ENCODE assay signal across 12 cellular contexts in genomic region chr16:70391881-70392481, GRCh38. TPM values are rescaled to one million over a fixed set of nuclear protein-coding genes. Genes with fewer than 3 reads are reported as not detected.
A peak's percentile ranks its signal among the peaks of the same experiment; 100 is the strongest.
DNase-seq lines count a peak whose midpoint lies in the region; ATAC-seq and TF ChIP-seq lines count a peak whose summit lies in the region.
"Had no signal": no experiment of that assay in that cellular context is flagged by ENCODE, and none has a peak within 500 bp of the region (broad histone marks: within the 10 kb centered on the region; RNA-seq: fewer than 3 reads in every experiment).

No MANE protein-coding gene starts in this region.

- peak overlapping the region; percentile 61 for H3K27ac Mint-ChIP-seq in chondrocyte (ENCODE audit: unreplicated experiment)

- H3K4me3 Mint-ChIP-seq in chondrocyte (ENCODE audit: unreplicated experiment) = no peak overlapping the region
- H3K4me3 Mint-ChIP-seq: central memory CD8-positive, alpha-beta T cell; immature natural killer cell had no signal

- no peaks in the 10 kb centered on the region for H3K27me3 ChIP-seq in BJ (ENCODE audit: control insufficient read depth, insufficient read depth, low read length)
- no peaks in the 10 kb centered on the region for H3K27me3 ChIP-seq in mesenchymal stem cell (ENCODE audit: control insufficient read depth in 1 of 2, insufficient read depth in 1 of 2, low read length in 2 of 2)

- no peak overlapping the region for H2BK15ac ChIP-seq in mesenchymal stem cell (ENCODE audit: low read depth, poor library complexity, severe bottlenecking)

- H2AK5ac ChIP-seq in mesenchymal stem cell (ENCODE audit: low read length, severe bottlenecking) = no peak overlapping the region

- ATAC-seq in GM21381 (IDR thresholded peaks at IDR 0.05; ENCODE audit: unreplicated experiment) (no peak), HG03039 (IDR thresholded peaks at IDR 0.05; ENCODE audit: unreplicated experiment) (no peak), HG03432 (IDR thresholded peaks at IDR 0.05; ENCODE audit: unreplicated experiment) (no peak)

- CTCF ChIA-PET in BJ (lab: Yijun Ruan, JAX) = interaction anchor here (0.7 to 2.0 kb wide), 10 partner anchors 11 to 262 kb away, joined by 3 to 5 read pairs (median 3); no protein-coding TSS in a partner anchor

- H3K9me3 Mint-ChIP-seq in chondrocyte (ENCODE audit: low read depth) = no peaks in the 10 kb centered on the region
- H3K9me3 Mint-ChIP-seq: central memory CD8-positive, alpha-beta T cell; immature natural killer cell had no signal

- no peak overlapping the region for H2BK5ac ChIP-seq in mesenchymal stem cell (ENCODE audit: low read depth, low read length, poor library complexity, severe bottlenecking)

- no peak overlapping the region for H2AFZ ChIP-seq in mesenchymal stem cell (ENCODE audit: low read depth, low read length)

- H3K9ac ChIP-seq in mesenchymal stem cell (ENCODE audit: low read length) = no peak overlapping the region

- TF ChIP-seq CTCF in BJ (IDR thresholded peaks at IDR 0.05; ENCODE audit: insufficient read depth, low read depth, low read length) (no peak), chondrocyte (IDR thresholded peaks at IDR 0.05) (no peak)

- no peaks in the 10 kb centered on the region for H3K9me3 ChIP-seq in mesenchymal stem cell (ENCODE audit: control insufficient read depth, low read length)

- peak overlapping the region in 1 of 2 experiments; percentile 28 for H3K14ac ChIP-seq in mesenchymal stem cell (ENCODE audit: low read length in 2 of 2)

- no peak overlapping the region for H3K4me2 ChIP-seq in mesenchymal stem cell (ENCODE audit: low read length, poor library complexity, severe bottlenecking)

- H3K4me1 ChIP-seq in mesenchymal stem cell (ENCODE audit: control insufficient read depth, insufficient read depth, low read depth, low read length) = peaks cover 6% of the 10 kb centered on the region

- POLR2A ChIA-PET in BJ (lab: Charles Lee) = interaction anchor here (1.4 kb wide), 1 partner anchor 10 kb away, joined by 5 read pairs; no protein-coding TSS in a partner anchor

- 75% methylated on average over 7 of the region's 7 CpGs for WGBS in mesenchymal stem cell

- H4K91ac ChIP-seq in mesenchymal stem cell (ENCODE audit: low read length) = no peak overlapping the region

- H2BK120ac ChIP-seq in mesenchymal stem cell (ENCODE audit: low read depth, low read length) = no peak overlapping the region

- H2BK12ac ChIP-seq in mesenchymal stem cell (ENCODE audit: low read length in 2 of 2) = peak overlapping the region; percentile 53 to 76

- no peaks in the 10 kb centered on the region for H3K27me3 Mint-ChIP-seq in chondrocyte (ENCODE audit: low read depth)
- H3K27me3 Mint-ChIP-seq: central memory CD8-positive, alpha-beta T cell; progenitor cell of endocrine pancreas had no signal

- H3K23ac ChIP-seq in mesenchymal stem cell (ENCODE audit: low read length in 2 of 2) = no peak overlapping the region

- H3K4ac ChIP-seq in mesenchymal stem cell (ENCODE audit: low read depth in 1 of 2, low read length in 2 of 2) = peak overlapping the region in 1 of 2 experiments; percentile 17

- H3K36me3 ChIP-seq in BJ (ENCODE audit: control insufficient read depth, insufficient read depth, low read length) = peaks cover 20% of the 10 kb centered on the region
- peaks cover 32 to 71% of the 10 kb centered on the region in 2 experiments for H3K36me3 ChIP-seq in mesenchymal stem cell (ENCODE audit: control insufficient read depth in 1 of 2, insufficient read depth in 2 of 2, low read depth in 1 of 2, low read length in 2 of 2)

- peak; percentile 46 for DNase-seq in BJ (ENCODE audit: low read depth)
- peak; percentile 76 for DNase-seq in M059J (ENCODE audit: low read depth)
- DNase-seq in chondrocyte (ENCODE audit: low spot score) = no peak
- peak; percentile 32 for DNase-seq in mesenchymal stem cell
- no peak for DNase-seq in activated CD4-positive, alpha-beta T cell treated with anti-CD3 and anti-CD28 coated beads for 1 hour
- DNase-seq: Calu3, immature natural killer cell had no signal

- peak overlapping the region in 1 of 2 experiments; percentile 23 for H3K18ac ChIP-seq in mesenchymal stem cell (ENCODE audit: low read depth in 1 of 2, low read length in 2 of 2)

- no peak overlapping the region for H3K27ac ChIP-seq in mesenchymal stem cell (ENCODE audit: low read length, poor library complexity, severe bottlenecking)

- H3K36me3 Mint-ChIP-seq in chondrocyte (ENCODE audit: low read depth) = peaks cover 13% of the 10 kb centered on the region

- H3K79me1 ChIP-seq in mesenchymal stem cell (replicated peaks; ENCODE audit: low read length, poor library complexity, severe bottlenecking) = peaks cover 41% of the 10 kb centered on the region

- peaks cover 16% of the 10 kb centered on the region for H3K4me1 Mint-ChIP-seq in chondrocyte (ENCODE audit: low read depth)
- H3K4me1 Mint-ChIP-seq: central memory CD8-positive, alpha-beta T cell had no signal

- no peak overlapping the region for H4K8ac ChIP-seq in mesenchymal stem cell (ENCODE audit: low read length)

- H3K4me3 ChIP-seq in BJ (ENCODE audit: low read depth, low read length) (no peak overlapping the region), mesenchymal stem cell (ENCODE audit: insufficient read depth in 1 of 2, low read depth in 1 of 2, low read length in 2 of 2) (peak overlapping the region in 1 of 2 experiments; percentile 42)

RNA-seq across cellular contexts. Expression of gene DDX19A, which starts 45.3 kb away (rescaled TPM):
- 39.5 and 42.9 TPM in 2 replicates for polyA plus RNA-seq in BJ (2011; rRNA removed)
- polyA minus RNA-seq in BJ (2011; rRNA and poly(A)+ RNA removed) = 28.5 and 45.4 TPM in 2 replicates
- 54.3 and 62.5 TPM in 2 replicates for total RNA-seq in M059J (2014; rRNA removed; shearing (Covaris generic))
- 32.4 to 48.3 TPM (median 34.0 TPM) in 3 replicates for total RNA-seq in chondrocyte
- 30.5 TPM for polyA plus RNA-seq in mesenchymal stem cell (2013, experiment 1 of 2)
- polyA plus RNA-seq in mesenchymal stem cell (2013, experiment 2 of 2) = 31.1 TPM

RNA-seq across cellular contexts. Expression of gene ST3GAL2, which starts 46.9 kb away (rescaled TPM):
- 20.3 and 24.7 TPM in 2 replicates for polyA plus RNA-seq in BJ (2011; rRNA removed)
- 33.0 and 40.4 TPM in 2 replicates for polyA minus RNA-seq in BJ (2011; rRNA and poly(A)+ RNA removed)
- 15.7 and 32.2 TPM in 2 replicates for total RNA-seq in M059J (2014; rRNA removed; shearing (Covaris generic))
- 71.9 to 76.4 TPM (median 72.1 TPM) in 3 replicates for total RNA-seq in chondrocyte
- 52.5 TPM for polyA plus RNA-seq in mesenchymal stem cell (2013, experiment 1 of 2)
- 48.9 TPM for polyA plus RNA-seq in mesenchymal stem cell (2013, experiment 2 of 2)

Comparison
In these comparisons a context has a peak if more than half of its experiments do, and no peak if none do; other contexts are left out.
1. DNase-seq: peak in BJ (single experiment), M059J (single experiment) and mesenchymal stem cell (single experiment); none in chondrocyte (single experiment) and activated CD4-positive, alpha-beta T cell treated with anti-CD3 and anti-CD28 coated beads for 1 hour (single experiment).